In the genomic region with DNA sequence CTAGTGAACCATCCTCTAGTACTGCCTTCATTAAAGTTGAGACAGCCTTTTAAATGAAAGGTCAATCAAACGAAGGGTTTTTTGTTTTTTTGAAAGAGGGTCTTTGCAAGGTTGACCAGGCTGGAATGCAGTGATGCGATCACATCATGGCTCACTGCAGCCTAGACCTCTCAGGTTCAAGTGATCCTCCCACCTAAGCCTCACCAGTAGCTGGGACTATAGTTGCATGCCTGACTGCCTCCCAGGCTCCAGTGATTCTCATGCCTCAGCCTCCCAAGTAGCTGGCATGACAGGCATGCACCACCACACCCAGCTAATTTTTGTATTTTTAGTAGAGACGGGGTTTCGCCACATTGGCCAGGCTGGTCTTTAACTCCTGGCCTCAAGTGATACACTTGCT, we compare ENCODE assay signal across 16 cellular contexts.
"Had no signal": no experiment of that assay in that cellular context is flagged by ENCODE, and none has a peak within 500 bp of the region (broad histone marks: within the 10 kb centered on the region; RNA-seq: fewer than 3 reads in every experiment).

No MANE protein-coding gene starts in this region.

- DNase-seq: effector memory CD8-positive, alpha-beta T cell; foreskin melanocyte; heart right ventricle; islet precursor cell; left cardiac atrium; left ventricle myocardium superior; mesenchymal stem cell; midbrain; occipital lobe; pancreas; right lobe of liver; spleen; stimulated activated CD4-positive, alpha-beta T cell treated with anti-CD3 and anti-CD28 coated beads, Interleukin-15, amount 100 ng/mL, for 24 hours; stimulated activated CD4-positive, alpha-beta T cell treated with anti-CD3 and anti-CD28 coated beads, Interleukin-1b, Interleukin-23, amount 100 ng/mL, for 48 hours; stimulated activated CD4-positive, alpha-beta T cell treated with anti-CD3 and anti-CD28 coated beads, Interleukin-4, amount 100 ng/mL, for 24 hours; transverse colon had no signal
